In genomic region chr18:8719192-8719591, GRCh38 we compare ENCODE assay signal across 20 cellular contexts.
"Had no signal": no experiment of that assay in that cellular context is flagged by ENCODE, and none has a peak within 500 bp of the region (broad histone marks: within the 10 kb centered on the region; RNA-seq: fewer than 3 reads in every experiment).

No MANE protein-coding gene starts in this region.

- H3K4me3 Mint-ChIP-seq: activated naive CD8-positive, alpha-beta T cell; activated T-helper 1 cell treated with anti-CD3 and anti-CD28 coated beads, Interleukin-12 subunit alpha, Interleukin-12 subunit beta, Interleukin-2, Interleukin-4 antibody, amounts not matched to agents 30 ng/mL and 10 ng/mL and 1 ng/mL, durations not matched to agents 14 hours and 24 hours and 36 hours; mesothelial cell of epicardium; nephron progenitor cell; stimulated activated memory B cell treated with anti-CD40 and anti-IgM and Interleukin-4, amounts not matched to agents 10 μg/mL and 1 μg/mL and 100 μg/mL, for 72 hours had no signal

- DNase-seq: activated CD4-positive, alpha-beta T cell treated with anti-CD3 and anti-CD28 coated beads, Interleukin-2, amount 50 U/mL, for 4 hours; amniotic stem cell; foreskin melanocyte; glutamatergic neuron; kidney; left lung; nephron progenitor cell; stimulated activated CD4-positive, alpha-beta T cell treated with anti-CD3 and anti-CD28 coated beads, Interleukin-4, amount 100 ng/mL, for 24 hours; SW 1271; T-helper 2 cell; WERI-Rb-1 had no signal

- H3K27me3 ChIP-seq: dorsolateral prefrontal cortex, left lung, right atrium auricular region had no signal

- H3K9me3 ChIP-seq: left lung, prostate gland, right atrium auricular region, thoracic aorta had no signal

- ATAC-seq: left lung; stimulated activated memory B cell treated with anti-CD40 and anti-IgM and Interleukin-4, amounts not matched to agents 10 μg/mL and 1 μg/mL and 100 μg/mL, for 72 hours had no signal

- H3K36me3 ChIP-seq: left lung, prostate gland, right atrium auricular region, thoracic aorta had no signal

- H3K4me1 Mint-ChIP-seq: stimulated activated memory B cell treated with anti-CD40 and anti-IgM and Interleukin-4, amounts not matched to agents 10 μg/mL and 1 μg/mL and 100 μg/mL, for 72 hours had no signal

- H3K4me3 ChIP-seq: left lung, prostate gland, right atrium auricular region, skin epidermis, thoracic aorta had no signal

- H3K36me3 Mint-ChIP-seq: activated naive CD8-positive, alpha-beta T cell; stimulated activated memory B cell treated with anti-CD40 and anti-IgM and Interleukin-4, amounts not matched to agents 10 μg/mL and 1 μg/mL and 100 μg/mL, for 72 hours had no signal

- H3K27ac ChIP-seq: left lung, prostate gland, right atrium auricular region, skin epidermis, thoracic aorta, WERI-Rb-1 had no signal

- H3K27ac Mint-ChIP-seq: activated naive CD8-positive, alpha-beta T cell; activated T-helper 1 cell treated with anti-CD3 and anti-CD28 coated beads, Interleukin-12 subunit alpha, Interleukin-12 subunit beta, Interleukin-2, Interleukin-4 antibody, amounts not matched to agents 30 ng/mL and 10 ng/mL and 1 ng/mL, durations not matched to agents 14 hours and 24 hours and 36 hours; mesothelial cell of epicardium; nephron progenitor cell; stimulated activated memory B cell treated with anti-CD40 and anti-IgM and Interleukin-4, amounts not matched to agents 10 μg/mL and 1 μg/mL and 100 μg/mL, for 72 hours had no signal

- H3K4me1 ChIP-seq: left lung, prostate gland, right atrium auricular region had no signal

- H3K9me3 Mint-ChIP-seq: activated T-helper 1 cell treated with anti-CD3 and anti-CD28 coated beads, Interleukin-12 subunit alpha, Interleukin-12 subunit beta, Interleukin-2, Interleukin-4 antibody, amounts not matched to agents 30 ng/mL and 10 ng/mL and 1 ng/mL, durations not matched to agents 14 hours and 24 hours and 36 hours; stimulated activated memory B cell treated with anti-CD40 and anti-IgM and Interleukin-4, amounts not matched to agents 10 μg/mL and 1 μg/mL and 100 μg/mL, for 72 hours had no signal
